1 cellular context compared by ENCODE assay signal in the genomic region with DNA sequence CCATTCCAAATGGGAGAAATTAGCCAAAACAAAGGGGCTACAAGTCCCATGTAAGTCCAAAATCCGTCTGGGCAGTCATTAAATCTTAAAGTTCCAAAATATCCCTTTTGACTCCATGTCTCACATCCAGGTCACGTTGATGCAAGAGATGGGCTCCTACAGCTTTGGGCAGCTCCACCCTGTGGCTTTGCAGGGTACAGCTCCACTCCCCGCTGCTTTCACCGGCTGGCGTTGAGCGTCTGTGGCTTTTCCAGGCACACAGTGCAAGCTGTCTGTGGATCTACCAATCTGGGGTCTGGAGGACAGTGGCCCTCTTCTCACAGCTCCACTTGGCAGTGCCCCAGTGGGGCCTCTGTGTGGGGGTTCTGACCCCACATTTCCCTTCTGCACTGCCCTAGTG.
TF ChIP-seq lines count a peak whose summit lies in the region.

No MANE protein-coding gene starts in this region.

TF ChIP-seq in GM12878, 131 proteins besides CTCF, POLR2A, EP300 and RAD21:
- TF ChIP-seq, protein P1, sequence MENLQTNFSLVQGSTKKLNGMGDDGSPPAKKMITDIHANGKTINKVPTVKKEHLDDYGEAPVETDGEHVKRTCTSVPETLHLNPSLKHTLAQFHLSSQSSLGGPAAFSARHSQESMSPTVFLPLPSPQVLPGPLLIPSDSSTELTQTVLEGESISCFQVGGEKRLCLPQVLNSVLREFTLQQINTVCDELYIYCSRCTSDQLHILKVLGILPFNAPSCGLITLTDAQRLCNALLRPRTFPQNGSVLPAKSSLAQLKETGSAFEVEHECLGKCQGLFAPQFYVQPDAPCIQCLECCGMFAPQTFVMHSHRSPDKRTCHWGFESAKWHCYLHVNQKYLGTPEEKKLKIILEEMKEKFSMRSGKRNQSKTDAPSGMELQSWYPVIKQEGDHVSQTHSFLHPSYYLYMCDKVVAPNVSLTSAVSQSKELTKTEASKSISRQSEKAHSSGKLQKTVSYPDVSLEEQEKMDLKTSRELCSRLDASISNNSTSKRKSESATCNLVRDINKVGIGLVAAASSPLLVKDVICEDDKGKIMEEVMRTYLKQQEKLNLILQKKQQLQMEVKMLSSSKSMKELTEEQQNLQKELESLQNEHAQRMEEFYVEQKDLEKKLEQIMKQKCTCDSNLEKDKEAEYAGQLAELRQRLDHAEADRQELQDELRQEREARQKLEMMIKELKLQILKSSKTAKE (IDR thresholded peaks at IDR 0.05; ENCODE audit: low read depth, poor library complexity, severe bottlenecking) = no peak
- no peak for TF ChIP-seq ZNF274 (IDR thresholded peaks at IDR 0.05; ENCODE audit: insufficient read depth, insufficient read length)
- TF ChIP-seq IKZF2 (IDR thresholded peaks at IDR 0.05) = no peak
- TF ChIP-seq, protein P2, sequence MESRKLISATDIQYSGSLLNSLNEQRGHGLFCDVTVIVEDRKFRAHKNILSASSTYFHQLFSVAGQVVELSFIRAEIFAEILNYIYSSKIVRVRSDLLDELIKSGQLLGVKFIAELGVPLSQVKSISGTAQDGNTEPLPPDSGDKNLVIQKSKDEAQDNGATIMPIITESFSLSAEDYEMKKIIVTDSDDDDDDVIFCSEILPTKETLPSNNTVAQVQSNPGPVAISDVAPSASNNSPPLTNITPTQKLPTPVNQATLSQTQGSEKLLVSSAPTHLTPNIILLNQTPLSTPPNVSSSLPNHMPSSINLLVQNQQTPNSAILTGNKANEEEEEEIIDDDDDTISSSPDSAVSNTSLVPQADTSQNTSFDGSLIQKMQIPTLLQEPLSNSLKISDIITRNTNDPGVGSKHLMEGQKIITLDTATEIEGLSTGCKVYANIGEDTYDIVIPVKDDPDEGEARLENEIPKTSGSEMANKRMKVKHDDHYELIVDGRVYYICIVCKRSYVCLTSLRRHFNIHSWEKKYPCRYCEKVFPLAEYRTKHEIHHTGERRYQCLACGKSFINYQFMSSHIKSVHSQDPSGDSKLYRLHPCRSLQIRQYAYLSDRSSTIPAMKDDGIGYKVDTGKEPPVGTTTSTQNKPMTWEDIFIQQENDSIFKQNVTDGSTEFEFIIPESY (IDR thresholded peaks at IDR 0.05) = no peak
